Comparison of ENCODE assay signal across 7 cellular contexts in genomic region chr7:69738396-69738889, GRCh38.
DNase-seq lines count a peak whose midpoint lies in the region; ATAC-seq and TF ChIP-seq lines count a peak whose summit lies in the region.

No MANE protein-coding gene starts in this region.

- H3K4me1 ChIP-seq in psoas muscle, result peaks cover 30% of the 10 kb centered on the region

- H3K36me3 Mint-ChIP-seq in HFFc6 (ENCODE audit: low read depth), result no peaks in the 10 kb centered on the region

- H3K27me3 Mint-ChIP-seq in HFFc6 (ENCODE audit: insufficient read depth), result no peaks in the 10 kb centered on the region

- peak overlapping the region; percentile 18 for H3K27ac ChIP-seq in psoas muscle

- H3K9me3 Mint-ChIP-seq in HFFc6, result peaks cover 54% of the 10 kb centered on the region

- no peak for TF ChIP-seq CTCF in psoas muscle (IDR thresholded peaks at IDR 0.05)
- no peak for TF ChIP-seq CTCF in HFFc6 (IDR thresholded peaks at IDR 0.05)

- H3K36me3 ChIP-seq in psoas muscle (ENCODE audit: insufficient read depth in 1 of 2, low read depth in 1 of 2), result no peaks in the 10 kb centered on the region

- H3K27me3 ChIP-seq in psoas muscle (ENCODE audit: insufficient read depth in 3 of 3, low read length in 2 of 3), result no peaks in the 10 kb centered on the region

- no peak overlapping the region for H3K27ac Mint-ChIP-seq in HFFc6

- H3K4me1 Mint-ChIP-seq in HFFc6 (ENCODE audit: low read depth), result no peaks in the 10 kb centered on the region

- no peak overlapping the region for H3K4me3 ChIP-seq in psoas muscle

- H3K4me3 Mint-ChIP-seq in HFFc6, result no peak overlapping the region

- DNase-seq in NCI-H524 treated with DMSO at 0.1 percent for 48 hours (lab: John Stamatoyannopoulos, UW) (peak; percentile 88), psoas muscle (no peak), HFFc6 (no peak), NCI-H2196 treated with DMSO at 0.1 percent for 48 hours (lab: John Stamatoyannopoulos, UW; ENCODE audit: unreplicated experiment) (no peak)
- DNase-seq in stimulated activated CD8-positive, alpha-beta memory T cell treated with anti-CD3 and anti-CD28 coated beads, Interleukin-4, amount 100 ng/mL, for 48 hours, result no peak

- ATAC-seq in GM18909 (IDR thresholded peaks at IDR 0.05; ENCODE audit: poor library complexity, unreplicated experiment) (peak; percentile 75), HG02763 (IDR thresholded peaks at IDR 0.05; ENCODE audit: unreplicated experiment) (peak; percentile 68), psoas muscle (no peak)

- H3K9me3 ChIP-seq in psoas muscle, result no peaks in the 10 kb centered on the region

- intact Hi-C loops in psoas muscle (cut with DNase I), result no loop called here

- WGBS in psoas muscle, 3 donors, result 52 to 71% (median 56%) methylated on average over 4 of the region's 4 CpGs

Comparison
In these comparisons a context has a peak if more than half of its experiments do, and no peak if none do; other contexts are left out.
1. ATAC-seq: peak in GM18909 (single experiment) and HG02763 (single experiment); none in psoas muscle (0 of 4).